In genomic region chr17:40550608-40551007, GRCh38 we compare ENCODE assay signal across 11 cellular contexts. TPM values are rescaled to one million over a fixed set of nuclear protein-coding genes. Genes with fewer than 3 reads are reported as not detected.
DNase-seq lines count a peak whose midpoint lies in the region; ATAC-seq, FAIRE-seq and TF ChIP-seq lines count a peak whose summit lies in the region.
"Had no signal": no experiment of that assay in that cellular context is flagged by ENCODE, and none has a peak within 500 bp of the region (broad histone marks: within the 10 kb centered on the region; RNA-seq: fewer than 3 reads in every experiment).

No MANE protein-coding gene starts in this region.

- intact Hi-C loops in kidney (cut with DNase I) (no loop called here), A673 (cut with micrococcal nuclease; ENCODE audit: unreplicated experiment) (no loop called here)

- H3K4me1 ChIP-seq in kidney (ENCODE audit: control insufficient read depth in 1 of 2, insufficient read depth in 1 of 2, low read depth in 1 of 2, low read length in 2 of 2) (peaks cover 19 to 31% of the 10 kb centered on the region in 2 donors), A673 (ENCODE audit: insufficient read depth, low read length, poor library complexity, severe bottlenecking) (peaks cover 3% of the 10 kb centered on the region)

- no peaks in the 10 kb centered on the region for H3K27me3 ChIP-seq in A673 (replicated peaks; ENCODE audit: insufficient read depth, low read depth, low read length, poor library complexity)

- CTCF ChIA-PET in A673 (lab: Charles Lee) = no interaction called here

- peak overlapping the region; percentile 83 for H3K27ac ChIP-seq in adipose tissue (ENCODE audit: low read depth, low read length)
- H3K27ac ChIP-seq in kidney (ENCODE audit: low read depth in 2 of 2, low read length in 2 of 2) = peak overlapping the region; percentile 48 to 78
- no peak overlapping the region for H3K27ac ChIP-seq in A673 (ENCODE audit: low read depth, low read length, poor library complexity, severe bottlenecking)
- H3K27ac ChIP-seq: neutrophil had no signal

- DNase-seq in GM04503 (ENCODE audit: low read depth) (peak; percentile 97), kidney (no peak), A673 (ENCODE audit: low spot score) (no peak), NCI-H69 (lab: John Stamatoyannopoulos, UW) (no peak), OCI-M2 (lab: John Stamatoyannopoulos, UW; ENCODE audit: unreplicated experiment) (no peak)
- DNase-seq: cerebellar nuclear complex had no signal

- 43 to 84% (median 52%) methylated on average over 8 of the region's 8 CpGs for WGBS in adipose tissue, 3 donors

- TF ChIP-seq CTCF in kidney (IDR thresholded peaks at IDR 0.05; ENCODE audit: borderline replicate concordance, extremely low read depth, insufficient read depth) = no peak
- no peak for TF ChIP-seq CTCF in A673 (conservative IDR thresholded peaks at IDR 0.05; ENCODE audit: low read depth, low read length)

- H3K36me3 Mint-ChIP-seq in stimulated activated memory B cell treated with anti-CD40 and anti-IgM and Interleukin-4, amounts not matched to agents 10 μg/mL and 1 μg/mL and 100 μg/mL, for 72 hours = peaks cover 36% of the 10 kb centered on the region

- H3K36me3 ChIP-seq in kidney (ENCODE audit: control insufficient read depth in 1 of 2, insufficient read depth in 2 of 2, low read length in 2 of 2) (no peaks in the 10 kb centered on the region), A673 (ENCODE audit: insufficient read depth, low read length, poor library complexity, severe bottlenecking) (no peaks in the 10 kb centered on the region)
- H3K36me3 ChIP-seq: neutrophil had no signal

- no TSS peak for BruUV-seq in A673 (replicated peaks; lab: Mats Ljungman, UMichigan)

- no peaks in the 10 kb centered on the region for H3K27me3 Mint-ChIP-seq in stimulated activated memory B cell treated with anti-CD40 and anti-IgM and Interleukin-4, amounts not matched to agents 10 μg/mL and 1 μg/mL and 100 μg/mL, for 72 hours

- H3K9me3 ChIP-seq in kidney (ENCODE audit: control insufficient read depth in 1 of 2, low read length in 2 of 2) (no peaks in the 10 kb centered on the region), A673 (ENCODE audit: low read depth, low read length, poor library complexity, severe bottlenecking) (no peaks in the 10 kb centered on the region)
- H3K9me3 ChIP-seq: neutrophil had no signal

- H3K9me3 Mint-ChIP-seq in stimulated activated memory B cell treated with anti-CD40 and anti-IgM and Interleukin-4, amounts not matched to agents 10 μg/mL and 1 μg/mL and 100 μg/mL, for 72 hours = peaks cover 2% of the 10 kb centered on the region

- no peak overlapping the region for H3K9ac ChIP-seq in kidney (ENCODE audit: low read length in 2 of 2)

- H3K4me3 ChIP-seq in kidney (ENCODE audit: low read length in 2 of 2) (no peak overlapping the region), A673 (ENCODE audit: low read depth, low read length, poor library complexity, severe bottlenecking) (no peak overlapping the region)

- H3K4me1 Mint-ChIP-seq in stimulated activated memory B cell treated with anti-CD40 and anti-IgM and Interleukin-4, amounts not matched to agents 10 μg/mL and 1 μg/mL and 100 μg/mL, for 72 hours = peaks cover 90% of the 10 kb centered on the region

- ATAC-seq in stimulated activated memory B cell treated with anti-CD40 and anti-IgM and Interleukin-4, amounts not matched to agents 10 μg/mL and 1 μg/mL and 100 μg/mL, for 72 hours = no peak
- no peak for ATAC-seq in HG03520 (IDR thresholded peaks at IDR 0.05; ENCODE audit: unreplicated experiment)
- ATAC-seq: Panc1 had no signal

- peak overlapping the region; percentile 89 for H3K27ac Mint-ChIP-seq in stimulated activated memory B cell treated with anti-CD40 and anti-IgM and Interleukin-4, amounts not matched to agents 10 μg/mL and 1 μg/mL and 100 μg/mL, for 72 hours

- no peak overlapping the region for H3K4me3 Mint-ChIP-seq in stimulated activated memory B cell treated with anti-CD40 and anti-IgM and Interleukin-4, amounts not matched to agents 10 μg/mL and 1 μg/mL and 100 μg/mL, for 72 hours

- FAIRE-seq in kidney (lab: Jason Lieb, UNC) = no peak

- POLR2A ChIA-PET in A673 (lab: Charles Lee; ENCODE audit: low non-redundant PET) = no interaction called here

RNA-seq across cellular contexts. Expression of gene CCR7, which starts 14.7 kb away (rescaled TPM):
- 1 to 10 TPM in 2 of 3 donors, under 1 TPM in 1; 0.56 to 2.8 (median 1.7) TPM for polyA plus RNA-seq in adipose tissue
- 7.1 TPM for total RNA-seq in kidney
- 0.17 TPM for polyA plus RNA-seq in kidney (ENCODE audit: insufficient read depth, low read depth, low replicate concordance)
- total RNA-seq in A673 (2021) = 0.30 and 0.55 TPM in 2 replicates

RNA-seq across cellular contexts. Expression of gene TNS4, which starts 49.2 kb away (rescaled TPM):
- under 1 TPM in 2 of 3 donors, not detected in 1; 0.01 to 0.19 TPM for polyA plus RNA-seq in adipose tissue
- 0.31 TPM for total RNA-seq in kidney
- 2.2 TPM for polyA plus RNA-seq in kidney (ENCODE audit: insufficient read depth, low read depth, low replicate concordance)
- total RNA-seq in A673 (2021) = not detected in 2 replicates
